Comparison of ENCODE assay signal across 2 cellular contexts in genomic region chr15:75715312-75715832, GRCh38. TPM values are rescaled to one million over a fixed set of nuclear protein-coding genes. Genes with fewer than 3 reads are reported as not detected.
"Had no signal": no experiment of that assay in that cellular context is flagged by ENCODE, and none has a peak within 500 bp of the region (broad histone marks: within the 10 kb centered on the region; RNA-seq: fewer than 3 reads in every experiment).

No MANE protein-coding gene starts in this region.

RNA-seq across cellular contexts. Expression of gene CSPG4, which starts 2.7 kb away (rescaled TPM):
- total RNA-seq: endothelial cell of umbilical vein; naive thymus-derived CD8-positive, alpha-beta T cell had no signal
- polyA plus RNA-seq: endothelial cell of umbilical vein; naive thymus-derived CD8-positive, alpha-beta T cell had no signal
